ENCODE assay signal across 1 cellular context in genomic region chr1:11680270-11681070, GRCh38.
TF ChIP-seq lines count a peak whose summit lies in the region.

No MANE protein-coding gene starts in this region.

TF ChIP-seq in HepG2, 621 proteins besides CTCF, POLR2A, EP300 and RAD21 (continued from another document and continues in another):
- TF ChIP-seq IKZF5 (CRISPR knock-in tag; IDR thresholded peaks at IDR 0.05) (peak; percentile 20; the same call in 1 of the 2 replicates), ZNF709 (CRISPR knock-in tag; IDR thresholded peaks at IDR 0.05) (peak; percentile 75; the same call in 1 of the 2 replicates), TEF (CRISPR knock-in tag; IDR thresholded peaks at IDR 0.05) (no peak), ZNF17 (CRISPR knock-in tag; IDR thresholded peaks at IDR 0.05) (no peak), ZNF784 (CRISPR knock-in tag; IDR thresholded peaks at IDR 0.05; ENCODE audit: borderline replicate concordance) (no peak; the same call in 1 of the 2 replicates), KDM3A (CRISPR knock-in tag; IDR thresholded peaks at IDR 0.05; ENCODE audit: low read depth) (peak; percentile 73; the same call in 1 of the 2 replicates), YY1 (IDR thresholded peaks at IDR 0.05; ENCODE audit: insufficient read depth, insufficient replicate concordance, low read depth, low read length) (no peak), SMYD3 (CRISPR knock-in tag; IDR thresholded peaks at IDR 0.05) (no peak), KLF12 (CRISPR knock-in tag; IDR thresholded peaks at IDR 0.05; ENCODE audit: borderline replicate concordance) (no peak), ZNF598 (CRISPR knock-in tag; IDR thresholded peaks at IDR 0.05; ENCODE audit: borderline replicate concordance) (0 out of 2 replicates have a peak, but pooled peaks have one; percentile 5), SIX1 (CRISPR knock-in tag; IDR thresholded peaks at IDR 0.05; ENCODE audit: borderline replicate concordance) (no peak), GMEB2 (CRISPR knock-in tag; IDR thresholded peaks at IDR 0.05; ENCODE audit: low read depth) (no peak), ATF2 (CRISPR knock-in tag; IDR thresholded peaks at IDR 0.05) (no peak), ZNF275 (CRISPR knock-in tag; IDR thresholded peaks at IDR 0.05; ENCODE audit: borderline replicate concordance) (no peak), MYPOP (CRISPR knock-in tag; IDR thresholded peaks at IDR 0.05) (no peak; the same call in 1 of the 2 replicates), TEAD2 (CRISPR knock-in tag; IDR thresholded peaks at IDR 0.05) (no peak), FOSL2 (CRISPR knock-in tag; IDR thresholded peaks at IDR 0.05) (0 out of 2 replicates have a peak, but pooled peaks have one; percentile 2), ERF (CRISPR knock-in tag; IDR thresholded peaks at IDR 0.05) (peak; percentile 23; the same call in 1 of the 2 replicates), EEA1 (CRISPR knock-in tag; IDR thresholded peaks at IDR 0.05; ENCODE audit: borderline replicate concordance) (0 out of 2 replicates have a peak, but pooled peaks have one; percentile 76), ZBTB14 (CRISPR knock-in tag; IDR thresholded peaks at IDR 0.05) (no peak), ZNF225 (CRISPR knock-in tag; IDR thresholded peaks at IDR 0.05) (no peak), ZNF354B (CRISPR knock-in tag; IDR thresholded peaks at IDR 0.05) (no peak), NFE2L1 (CRISPR knock-in tag; IDR thresholded peaks at IDR 0.05; ENCODE audit: borderline replicate concordance) (no peak), HOMEZ (CRISPR knock-in tag; IDR thresholded peaks at IDR 0.05; ENCODE audit: low read depth) (no peak), ZNF451 (CRISPR knock-in tag; IDR thresholded peaks at IDR 0.05) (peak; percentile 68; the same call in 1 of the 2 replicates), MYNN (CRISPR knock-in tag; IDR thresholded peaks at IDR 0.05; ENCODE audit: low read depth) (no peak), ZNF770 (CRISPR knock-in tag; IDR thresholded peaks at IDR 0.05) (no peak), ZNF335 (CRISPR knock-in tag; IDR thresholded peaks at IDR 0.05) (no peak), RBM22 (optimal IDR thresholded peaks at IDR 0.05; ENCODE audit: low read length) (no peak), ZNF792 (CRISPR knock-in tag; IDR thresholded peaks at IDR 0.05) (no peak), SOX5 (CRISPR knock-in tag; IDR thresholded peaks at IDR 0.05; ENCODE audit: borderline replicate concordance) (no peak), HIC2 (CRISPR knock-in tag; IDR thresholded peaks at IDR 0.05; ENCODE audit: low read depth) (0 out of 2 replicates have a peak, but pooled peaks have one; percentile 20), NFIB (CRISPR knock-in tag; IDR thresholded peaks at IDR 0.05; ENCODE audit: borderline replicate concordance) (no peak), ZFAT (CRISPR knock-in tag; conservative IDR thresholded peaks at IDR 0.05) (no peak), BCL3 (CRISPR knock-in tag; IDR thresholded peaks at IDR 0.05) (peak; percentile 40), GMEB1 (CRISPR knock-in tag; IDR thresholded peaks at IDR 0.05; ENCODE audit: borderline replicate concordance) (no peak), NKX3-1 (CRISPR knock-in tag; IDR thresholded peaks at IDR 0.05) (no peak)
